Comparison of ENCODE assay signal across 8 cellular contexts in the genomic region with DNA sequence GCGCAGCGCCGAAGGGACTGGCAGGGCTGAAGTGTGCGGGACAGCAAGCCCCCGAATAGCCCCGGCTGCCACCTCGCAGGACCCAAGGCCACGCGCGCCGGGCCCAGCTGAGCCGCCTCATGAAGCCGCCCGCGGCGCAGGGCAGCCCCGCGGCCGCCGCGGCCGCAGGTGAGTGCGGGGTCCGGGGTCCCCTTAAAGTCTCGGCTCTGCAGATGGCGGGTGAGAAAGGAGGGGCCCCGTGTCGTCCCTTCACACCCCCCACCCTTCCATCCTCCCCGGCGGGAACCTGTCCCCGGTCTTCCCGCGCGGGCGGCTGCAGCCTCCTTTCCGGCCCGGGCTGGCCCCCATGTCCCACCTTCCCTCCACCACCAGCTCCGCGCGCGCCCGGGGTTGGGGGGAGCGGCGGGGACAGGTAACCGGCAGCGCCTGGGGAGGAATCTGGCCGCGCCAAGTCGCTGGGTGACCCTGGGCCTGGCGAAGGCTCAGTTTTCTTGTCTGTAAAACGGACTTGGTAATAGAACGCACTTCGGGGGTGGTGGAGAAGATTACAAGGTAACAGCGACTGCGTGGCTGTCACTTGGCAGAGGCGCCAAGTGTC. TPM values are rescaled to one million over a fixed set of nuclear protein-coding genes. Genes with fewer than 3 reads are reported as not detected.
DNase-seq lines count a peak whose midpoint lies in the region; ATAC-seq and TF ChIP-seq lines count a peak whose summit lies in the region.

No MANE protein-coding gene starts in this region.

- H3K9ac ChIP-seq in MM.1S (ENCODE audit: low read length) (peak overlapping the region; percentile 51), iPS-20b (ENCODE audit: low read depth, low read length) (no peak overlapping the region)

- H4K20me1 ChIP-seq in MM.1S (ENCODE audit: insufficient read depth, low read length), result no peaks in the 10 kb centered on the region

- H3K4me3 Mint-ChIP-seq in activated naive CD8-positive, alpha-beta T cell treated with anti-CD3 and anti-CD28 coated beads, Interleukin-2, amount 10 ng/mL, durations not matched to agents 7 days and 5 days, result peak overlapping the region; percentile 89

- TF ChIP-seq CTCF in C4-2B (conservative IDR thresholded peaks at IDR 0.05) (no peak), MM.1S (IDR thresholded peaks at IDR 0.05; ENCODE audit: low read length) (no peak), omental fat pad (IDR thresholded peaks at IDR 0.05) (no peak)

- POLR2A ChIA-PET in activated naive CD8-positive, alpha-beta T cell treated with anti-CD3 and anti-CD28 coated beads, Interleukin-2, amount 10 ng/mL, durations not matched to agents 7 days and 5 days (lab: Charles Lee), result interaction anchor here (0.9 kb wide), 1 partner anchor 101 kb away, joined by 3 read pairs; no protein-coding TSS in a partner anchor

- ATAC-seq in GM21528 (IDR thresholded peaks at IDR 0.05; ENCODE audit: low FRiP score, unreplicated experiment) (peak; percentile 33), HG02970 (IDR thresholded peaks at IDR 0.05; ENCODE audit: low FRiP score, unreplicated experiment) (no peak), omental fat pad (ENCODE audit: low FRiP score) (no peak)
- peak; percentile 17 for ATAC-seq in activated naive CD8-positive, alpha-beta T cell treated with anti-CD3 and anti-CD28 coated beads, Interleukin-2, amount 10 ng/mL, durations not matched to agents 7 days and 5 days (ENCODE audit: low read depth)

- peak overlapping the region; percentile 46; the same call in 1 of the 2 replicates for H3K27ac ChIP-seq in C4-2B
- H3K27ac ChIP-seq in MM.1S (ENCODE audit: low read length), result no peak overlapping the region
- no peak overlapping the region for H3K27ac ChIP-seq in iPS-20b (ENCODE audit: low read length)

- H3K9me3 Mint-ChIP-seq in activated naive CD8-positive, alpha-beta T cell treated with anti-CD3 and anti-CD28 coated beads, Interleukin-2, amount 10 ng/mL, durations not matched to agents 7 days and 5 days, result no peaks in the 10 kb centered on the region

- DNase-seq in MM.1S, result peak; percentile 8
- peak; percentile 65 for DNase-seq in activated naive CD8-positive, alpha-beta T cell treated with anti-CD3 and anti-CD28 coated beads, Interleukin-2, amount 10 ng/mL, durations not matched to agents 7 days and 5 days
- peak; percentile 35 for DNase-seq in stimulated activated CD4-positive, alpha-beta T cell treated with anti-CD3 and anti-CD28 coated beads, Interleukin-1b, Interleukin-23, amount 100 ng/mL, for 48 hours
- no peak for DNase-seq in omental fat pad (ENCODE audit: low spot score)

- peaks cover 5% of the 10 kb centered on the region for H3K36me3 Mint-ChIP-seq in activated naive CD8-positive, alpha-beta T cell treated with anti-CD3 and anti-CD28 coated beads, Interleukin-2, amount 10 ng/mL, durations not matched to agents 7 days and 5 days

- no peak overlapping the region for H3K27ac Mint-ChIP-seq in activated naive CD8-positive, alpha-beta T cell treated with anti-CD3 and anti-CD28 coated beads, Interleukin-2, amount 10 ng/mL, durations not matched to agents 7 days and 5 days

- no peaks in the 10 kb centered on the region for H3K4me1 ChIP-seq in MM.1S (ENCODE audit: low read length)
- H3K4me1 ChIP-seq in iPS-20b (ENCODE audit: insufficient read depth, low read length), result no peaks in the 10 kb centered on the region

- peak overlapping the region; percentile 70 for H2AFZ ChIP-seq in MM.1S (ENCODE audit: low read length)

- no peaks in the 10 kb centered on the region for H3K36me3 ChIP-seq in MM.1S (replicated peaks; ENCODE audit: insufficient read depth, low read length)
- no peaks in the 10 kb centered on the region for H3K36me3 ChIP-seq in iPS-20b (ENCODE audit: insufficient read depth, low read depth, low read length)

- peak overlapping the region; percentile 71 for H3K4me3 ChIP-seq in MM.1S (ENCODE audit: low read length)
- peak overlapping the region; percentile 69 for H3K4me3 ChIP-seq in iPS-20b (ENCODE audit: low read length)

- H3K27me3 Mint-ChIP-seq in activated naive CD8-positive, alpha-beta T cell treated with anti-CD3 and anti-CD28 coated beads, Interleukin-2, amount 10 ng/mL, durations not matched to agents 7 days and 5 days, result peaks cover 19% of the 10 kb centered on the region

- H3K4me2 ChIP-seq in MM.1S (ENCODE audit: low read depth, low read length), result peak overlapping the region; percentile 87

- H3K27me3 ChIP-seq in MM.1S (replicated peaks; ENCODE audit: insufficient read depth, low read length) (no peaks in the 10 kb centered on the region), iPS-20b (ENCODE audit: insufficient read depth, low read length) (peaks cover 79% of the 10 kb centered on the region)

- no peaks in the 10 kb centered on the region for H3K9me2 ChIP-seq in MM.1S (replicated peaks; ENCODE audit: insufficient read depth, low read length)

- H3K9me3 ChIP-seq in MM.1S (replicated peaks; ENCODE audit: insufficient read depth, low read length), result no peaks in the 10 kb centered on the region
- no peaks in the 10 kb centered on the region for H3K9me3 ChIP-seq in iPS-20b (ENCODE audit: insufficient read depth, low read depth, low read length)

- peaks cover 3% of the 10 kb centered on the region; the same call in 1 of the 2 replicates for H3K79me2 ChIP-seq in MM.1S (ENCODE audit: low read length)

- peaks cover 43% of the 10 kb centered on the region for H3K4me1 Mint-ChIP-seq in activated naive CD8-positive, alpha-beta T cell treated with anti-CD3 and anti-CD28 coated beads, Interleukin-2, amount 10 ng/mL, durations not matched to agents 7 days and 5 days

- H3F3A ChIP-seq in MM.1S (ENCODE audit: insufficient read depth, low read length), result no peaks in the 10 kb centered on the region

RNA-seq across cellular contexts. Expression of a gene that starts 0.3 kb away (rescaled TPM):
- total RNA-seq in activated naive CD8-positive, alpha-beta T cell treated with anti-CD3 and anti-CD28 coated beads, Interleukin-2, amount 10 ng/mL, durations not matched to agents 7 days and 5 days, result 10 to 100 TPM; 38.7 to 45.3 TPM
- total RNA-seq in omental fat pad, result 100 to 1,000 TPM; 142 to 321 (median 257) TPM

Comparison
In these comparisons a context has a peak if more than half of its experiments do, and no peak if none do; other contexts are left out.
1. ATAC-seq: peak in GM21528 (single experiment) and activated naive CD8-positive, alpha-beta T cell treated with anti-CD3 and anti-CD28 coated beads, Interleukin-2, amount 10 ng/mL, durations not matched to agents 7 days and 5 days (single experiment); none in HG02970 (single experiment) and omental fat pad (single experiment).